In genomic region chr17:64984776-64985521, GRCh38 we compare ENCODE assay signal across 8 cellular contexts.
A peak's percentile ranks its signal among the peaks of the same experiment; 100 is the strongest.
DNase-seq lines count a peak whose midpoint lies in the region; ATAC-seq, FAIRE-seq and TF ChIP-seq lines count a peak whose summit lies in the region.

No MANE protein-coding gene starts in this region.

- peak; percentile 88 for DNase-seq in activated CD4-positive, alpha-beta T cell treated with anti-CD3 and anti-CD28 coated beads, Interleukin-2, amount 10 ng/mL, durations not matched to agents 24 days and 14 days
- peak; percentile 34 for DNase-seq in endothelial cell of umbilical vein (ENCODE audit: low read depth, low spot score)
- DNase-seq in NCI-H2029 (lab: John Stamatoyannopoulos, UW): no peak
- DNase-seq in H9: no peak
- no peak for DNase-seq in endothelial cell (ENCODE audit: low spot score)

- H3K4me3 ChIP-seq in endothelial cell of umbilical vein (replicated peaks in 1 of 3; ENCODE audit: insufficient read depth in 1 of 3, low read depth in 1 of 3, low read length in 3 of 3): no peak overlapping the region
- no peak overlapping the region for H3K4me3 ChIP-seq in skin epidermis

- H4K20me1 ChIP-seq in endothelial cell of umbilical vein (replicated peaks; ENCODE audit: control insufficient read depth, extremely low read depth, insufficient read depth, low read length) (no peaks in the 10 kb centered on the region), H9 (ENCODE audit: control insufficient read depth, insufficient read depth, insufficient read length) (no peaks in the 10 kb centered on the region)

- WGBS in H9 (ENCODE audit: extremely low coverage, insufficient read length, low lambda C conversion rate): no CpG with 5 or more reads among the region's 7 CpGs

- H3K9ac ChIP-seq in endothelial cell of umbilical vein (replicated peaks; ENCODE audit: extremely low read depth, insufficient read depth, low read length): no peak overlapping the region
- no peak overlapping the region for H3K9ac ChIP-seq in H9 (ENCODE audit: extremely low read depth, insufficient read length, low read length)

- no peaks in the 10 kb centered on the region for H3K27me3 Mint-ChIP-seq in activated CD4-positive, alpha-beta T cell treated with anti-CD3 and anti-CD28 coated beads, Interleukin-2, amount 10 ng/mL, durations not matched to agents 24 days and 14 days
- H3K27me3 Mint-ChIP-seq in H9 (ENCODE audit: low read depth): no peaks in the 10 kb centered on the region
- H3K27me3 Mint-ChIP-seq in endothelial cell (ENCODE audit: unreplicated experiment): no peaks in the 10 kb centered on the region

- FAIRE-seq in endothelial cell of umbilical vein (lab: Jason Lieb, UNC): peak; percentile 68

- H3K79me2 ChIP-seq in endothelial cell of umbilical vein (ENCODE audit: control insufficient read depth, insufficient read depth, low read length): no peaks in the 10 kb centered on the region
- H3K79me2 ChIP-seq in H9 (ENCODE audit: insufficient read depth, low read length): no peaks in the 10 kb centered on the region

- peaks cover 51% of the 10 kb centered on the region for H3K4me1 Mint-ChIP-seq in activated CD4-positive, alpha-beta T cell treated with anti-CD3 and anti-CD28 coated beads, Interleukin-2, amount 10 ng/mL, durations not matched to agents 24 days and 14 days
- H3K4me1 Mint-ChIP-seq in H9: peaks cover 12 to 22% of the 10 kb centered on the region in 2 experiments
- peaks cover 7% of the 10 kb centered on the region for H3K4me1 Mint-ChIP-seq in endothelial cell (ENCODE audit: unreplicated experiment)

- no peak for TF ChIP-seq POLR2A in endothelial cell of umbilical vein (IDR thresholded peaks at IDR 0.05; ENCODE audit: low read depth, low read length)

- BruUV-seq in endothelial cell of umbilical vein (replicated peaks; lab: Mats Ljungman, UMichigan): no TSS peak

- H3K23me2 ChIP-seq in H9 (ENCODE audit: insufficient read length, low read depth, low read length, poor library complexity, severe bottlenecking): no peaks in the 10 kb centered on the region

- CTCF ChIA-PET in endothelial cell of umbilical vein (lab: Charles Lee): interaction anchor here (0.7 kb wide), 1 partner anchor 152 kb away, joined by 3 read pairs; the partner anchor contains the start of gene RGS9

- no peak overlapping the region for H4K5ac ChIP-seq in H9 (ENCODE audit: insufficient read length, low read depth, low read length)

- H3K9me1 ChIP-seq in endothelial cell of umbilical vein (replicated peaks; ENCODE audit: control insufficient read depth, extremely low read depth, insufficient read depth, low read length): no peaks in the 10 kb centered on the region

- H3K36me3 Mint-ChIP-seq in activated CD4-positive, alpha-beta T cell treated with anti-CD3 and anti-CD28 coated beads, Interleukin-2, amount 10 ng/mL, durations not matched to agents 24 days and 14 days (ENCODE audit: low read depth): peaks cover 8% of the 10 kb centered on the region
- H3K36me3 Mint-ChIP-seq in H9 (ENCODE audit: insufficient read depth in 1 of 3, low read depth in 3 of 3) (no peaks in the 10 kb centered on the region), endothelial cell (ENCODE audit: low read depth, unreplicated experiment) (no peaks in the 10 kb centered on the region)

- no peak overlapping the region for H3K4ac ChIP-seq in H9 (ENCODE audit: low read depth, low read length)

- H2BK120ac ChIP-seq in H9 (ENCODE audit: low read depth, low read length, poor library complexity, severe bottlenecking): no peak overlapping the region

- H3K9me3 ChIP-seq in KOPT-K1 (ENCODE audit: insufficient read depth, low read length, poor library complexity, severe bottlenecking) (no peaks in the 10 kb centered on the region), endothelial cell of umbilical vein (replicated peaks; ENCODE audit: control insufficient read depth, insufficient read depth, low read length) (no peaks in the 10 kb centered on the region), H9 (ENCODE audit: control insufficient read depth, low read depth, low read length) (no peaks in the 10 kb centered on the region)

- no peak overlapping the region for H3K4me2 ChIP-seq in endothelial cell of umbilical vein (ENCODE audit: insufficient read depth, low read length)
- H3K4me2 ChIP-seq in H9 (ENCODE audit: insufficient read depth, insufficient read length, low read length): no peak overlapping the region

- no peak overlapping the region for H3K18ac ChIP-seq in H9 (ENCODE audit: insufficient read length, low read depth, low read length)

- peaks cover 8% of the 10 kb centered on the region for H3K9me3 Mint-ChIP-seq in activated CD4-positive, alpha-beta T cell treated with anti-CD3 and anti-CD28 coated beads, Interleukin-2, amount 10 ng/mL, durations not matched to agents 24 days and 14 days
- H3K9me3 Mint-ChIP-seq in H9: peaks cover 2 to 6% of the 10 kb centered on the region in 2 experiments; a peak in 1 of 5 replicates
- no peaks in the 10 kb centered on the region for H3K9me3 Mint-ChIP-seq in endothelial cell (ENCODE audit: unreplicated experiment)

- intact Hi-C loops in activated CD4-positive, alpha-beta T cell treated with anti-CD3 and anti-CD28 coated beads, Interleukin-2, amount 10 ng/mL, durations not matched to agents 24 days and 14 days (cut with micrococcal nuclease): loop anchor here (1.0 to 2.0 kb wide), 4 partner anchors 10 to 244 kb away; partner anchors contain the start of gene GNA13
- intact Hi-C loops in endothelial cell of umbilical vein (cut with micrococcal nuclease): no loop called here

- H3K4me1 ChIP-seq in endothelial cell of umbilical vein (ENCODE audit: control insufficient read depth, extremely low read depth, insufficient read depth, low read length) (no peaks in the 10 kb centered on the region), H9 (ENCODE audit: insufficient read depth, low read length) (peaks cover 2% of the 10 kb centered on the region; the same call in 1 of the 2 replicates)

- H3K14ac ChIP-seq in H9 (ENCODE audit: insufficient read depth, low read length): no peak overlapping the region

- H3K23ac ChIP-seq in H9 (ENCODE audit: insufficient read length, low read depth, low read length): no peak overlapping the region

- H2BK12ac ChIP-seq in H9 (ENCODE audit: insufficient read length, low read depth, low read length): no peak overlapping the region

- no peak overlapping the region for H2BK5ac ChIP-seq in H9 (ENCODE audit: insufficient read length, low read length)

- H3K27me3 ChIP-seq in endothelial cell of umbilical vein (ENCODE audit: control insufficient read depth in 2 of 2, insufficient read depth in 2 of 2, low read length in 2 of 2) (no peaks in the 10 kb centered on the region), H9 (ENCODE audit: insufficient read depth, low read length) (no peaks in the 10 kb centered on the region)

- no peak overlapping the region for H2BK20ac ChIP-seq in H9 (ENCODE audit: low read depth, low read length, poor library complexity, severe bottlenecking)

- H4K91ac ChIP-seq in H9 (ENCODE audit: insufficient read length, low read depth, low read length): no peak overlapping the region

- dilution Hi-C loops in endothelial cell of umbilical vein (cut with MboI; ENCODE audit: extremely low pct_ligation_motif_present, low sequenced_read_pairs): no loop called here

- H3K36me3 ChIP-seq in KOPT-K1 (ENCODE audit: insufficient read depth, low read length) (no peaks in the 10 kb centered on the region), endothelial cell of umbilical vein (ENCODE audit: control insufficient read depth in 2 of 2, extremely low read depth in 1 of 2, insufficient read depth in 2 of 2, low read length in 2 of 2) (no peaks in the 10 kb centered on the region)

- H3K56ac ChIP-seq in H9 (ENCODE audit: insufficient read length, low read depth, low read length): no peak overlapping the region

- H3K79me1 ChIP-seq in H9 (ENCODE audit: insufficient read depth, low read depth, low read length, poor library complexity, severe bottlenecking): no peaks in the 10 kb centered on the region

- TF ChIP-seq CTCF in endothelial cell of umbilical vein (IDR thresholded peaks at IDR 0.05; ENCODE audit: extremely low read depth in 1 of 2, insufficient read depth in 1 of 2, low read depth in 1 of 2, low read length in 2 of 2): no peak
- no peak for TF ChIP-seq CTCF in H9 (conservative IDR thresholded peaks at IDR 0.05)
- no peak for TF ChIP-seq CTCF in endothelial cell (IDR thresholded peaks at IDR 0.05; ENCODE audit: unreplicated experiment)

- H3K27ac ChIP-seq in KOPT-K1 (ENCODE audit: low read depth, low read length, poor library complexity, severe bottlenecking) (peak overlapping the region; percentile 97), endothelial cell of umbilical vein (ENCODE audit: insufficient read depth, low read depth, low read length) (no peak overlapping the region), skin epidermis (peak overlapping the region; percentile 23 to 96 (median 85)), H9 (ENCODE audit: insufficient read length, low read depth, low read length) (no peak overlapping the region)

- POLR2A ChIA-PET in endothelial cell of umbilical vein (lab: Charles Lee): interaction anchor here (1.0 kb wide), 1 partner anchor 10 kb away, joined by 3 read pairs; no protein-coding TSS in a partner anchor

- H2AK5ac ChIP-seq in H9 (ENCODE audit: insufficient read length, low read length): no peak overlapping the region

- peak overlapping the region; percentile 99 for H3K27ac Mint-ChIP-seq in activated CD4-positive, alpha-beta T cell treated with anti-CD3 and anti-CD28 coated beads, Interleukin-2, amount 10 ng/mL, durations not matched to agents 24 days and 14 days
- no peak overlapping the region; a peak in 1 of 7 replicates for H3K27ac Mint-ChIP-seq in H9
- no peak overlapping the region for H3K27ac Mint-ChIP-seq in endothelial cell (ENCODE audit: unreplicated experiment)

- peak overlapping the region; percentile 83 for H3K4me3 Mint-ChIP-seq in activated CD4-positive, alpha-beta T cell treated with anti-CD3 and anti-CD28 coated beads, Interleukin-2, amount 10 ng/mL, durations not matched to agents 24 days and 14 days
- H3K4me3 Mint-ChIP-seq in H9 (no peak overlapping the region), endothelial cell (ENCODE audit: unreplicated experiment) (no peak overlapping the region)

- no peak for ATAC-seq in GM21619 (IDR thresholded peaks at IDR 0.05; ENCODE audit: unreplicated experiment)

- H2BK15ac ChIP-seq in H9 (ENCODE audit: low read depth, low read length): no peak overlapping the region

- H2AFZ ChIP-seq in endothelial cell of umbilical vein (ENCODE audit: low read depth, low read length): peak overlapping the region; percentile 39
- no peak overlapping the region for H2AFZ ChIP-seq in H9 (ENCODE audit: low read length)

- no peak overlapping the region for H4K8ac ChIP-seq in H9 (replicated peaks; ENCODE audit: insufficient read length, low read depth, low read length)

- no peak overlapping the region for H3T11ph ChIP-seq in H9 (ENCODE audit: low read length)

TF ChIP-seq in endothelial cell of umbilical vein, 7 proteins besides CTCF, POLR2A, EP300 and RAD21:
- peak; percentile 76 for TF ChIP-seq GATA2 (IDR thresholded peaks at IDR 0.05; ENCODE audit: insufficient read depth, insufficient read length, low read depth, low read length)
- no peak for TF ChIP-seq MAX (IDR thresholded peaks at IDR 0.05; ENCODE audit: insufficient read depth, insufficient read length)
TF ChIP-seq in endothelial cell of umbilical vein: peak in this region for 1.

Comparison
In these comparisons a context has a peak if more than half of its experiments do, and no peak if none do; other contexts are left out.
1. H3K27ac ChIP-seq: peak in KOPT-K1 (single experiment) and skin epidermis (21 of 21); none in endothelial cell of umbilical vein (single experiment) and H9 (single experiment).
2. DNase-seq: peak in activated CD4-positive, alpha-beta T cell treated with anti-CD3 and anti-CD28 coated beads, Interleukin-2, amount 10 ng/mL, durations not matched to agents 24 days and 14 days (single experiment) and endothelial cell of umbilical vein (single experiment); none in NCI-H2029 (single experiment), H9 (single experiment) and endothelial cell (single experiment).